In genomic region chr17:73933871-73934270, GRCh38 we compare ENCODE assay signal across 20 cellular contexts.
"Had no signal": no experiment of that assay in that cellular context is flagged by ENCODE, and none has a peak within 500 bp of the region (broad histone marks: within the 10 kb centered on the region; RNA-seq: fewer than 3 reads in every experiment).

No MANE protein-coding gene starts in this region.

- H3K4me1 Mint-ChIP-seq: activated naive CD8-positive, alpha-beta T cell treated with anti-CD3 and anti-CD28 coated beads for 36 hours had no signal

- ATAC-seq: foreskin keratinocyte, natural killer cell, WTC11 had no signal

- H3K27me3 ChIP-seq: foreskin keratinocyte had no signal

- H3K9me3 ChIP-seq: left ventricle myocardium inferior, thoracic aorta had no signal

- DNase-seq: activated CD4-positive, alpha-beta T cell treated with anti-CD3 and anti-CD28 coated beads, Interleukin-2, amount 50 U/mL, for 48 hours; activated CD8-positive, alpha-beta memory T cell treated with anti-CD3 and anti-CD28 coated beads, Interleukin-2, amount 50 U/mL, for 48 hours; activated naive CD4-positive, alpha-beta T cell treated with Interleukin-2 at 50 U/mL for 16 hours; activated naive CD8-positive, alpha-beta T cell treated with anti-CD3 and anti-CD28 coated beads for 36 hours; activated T-cell treated with anti-CD3 and anti-CD28 coated beads, Interleukin-2, amount 50 U/mL, for 48 hours; cerebellar nuclear complex; effector CD4-positive, alpha-beta T cell; erythroblast; foreskin keratinocyte; kidney glomerular epithelial cell; left ventricle myocardium inferior; natural killer cell; stimulated activated CD4-positive, alpha-beta T cell treated with anti-CD3 and anti-CD28 coated beads, Interleukin-4, amount 100 ng/mL, for 24 hours; stimulated activated naive CD4-positive, alpha-beta T cell treated with Interleukin-2 at 50 U/mL for 16 hours; T1000 had no signal

- H3K4me3 Mint-ChIP-seq: activated naive CD8-positive, alpha-beta T cell treated with anti-CD3 and anti-CD28 coated beads for 36 hours; mesothelial cell of epicardium; natural killer cell; type B pancreatic cell; WTC11 had no signal

- H3K36me3 Mint-ChIP-seq: activated naive CD8-positive, alpha-beta T cell treated with anti-CD3 and anti-CD28 coated beads for 36 hours; mesothelial cell of epicardium; natural killer cell; type B pancreatic cell; WTC11 had no signal

- H3K4me3 ChIP-seq: left ventricle myocardium inferior, thoracic aorta had no signal

- H3K27ac Mint-ChIP-seq: activated naive CD8-positive, alpha-beta T cell treated with anti-CD3 and anti-CD28 coated beads for 36 hours; mesothelial cell of epicardium; natural killer cell; progenitor cell of endocrine pancreas; type B pancreatic cell; WTC11 had no signal

- H3K9me3 Mint-ChIP-seq: activated naive CD8-positive, alpha-beta T cell treated with anti-CD3 and anti-CD28 coated beads for 36 hours; mesothelial cell of epicardium; natural killer cell; type B pancreatic cell; WTC11 had no signal

- H3K27ac ChIP-seq: foreskin keratinocyte, left ventricle myocardium inferior, thoracic aorta had no signal

- H3K36me3 ChIP-seq: left ventricle myocardium inferior, thoracic aorta had no signal

- H3K4me1 ChIP-seq: foreskin keratinocyte, left ventricle myocardium inferior had no signal
